ENCODE assay signal across 17 cellular contexts in the genomic region with DNA sequence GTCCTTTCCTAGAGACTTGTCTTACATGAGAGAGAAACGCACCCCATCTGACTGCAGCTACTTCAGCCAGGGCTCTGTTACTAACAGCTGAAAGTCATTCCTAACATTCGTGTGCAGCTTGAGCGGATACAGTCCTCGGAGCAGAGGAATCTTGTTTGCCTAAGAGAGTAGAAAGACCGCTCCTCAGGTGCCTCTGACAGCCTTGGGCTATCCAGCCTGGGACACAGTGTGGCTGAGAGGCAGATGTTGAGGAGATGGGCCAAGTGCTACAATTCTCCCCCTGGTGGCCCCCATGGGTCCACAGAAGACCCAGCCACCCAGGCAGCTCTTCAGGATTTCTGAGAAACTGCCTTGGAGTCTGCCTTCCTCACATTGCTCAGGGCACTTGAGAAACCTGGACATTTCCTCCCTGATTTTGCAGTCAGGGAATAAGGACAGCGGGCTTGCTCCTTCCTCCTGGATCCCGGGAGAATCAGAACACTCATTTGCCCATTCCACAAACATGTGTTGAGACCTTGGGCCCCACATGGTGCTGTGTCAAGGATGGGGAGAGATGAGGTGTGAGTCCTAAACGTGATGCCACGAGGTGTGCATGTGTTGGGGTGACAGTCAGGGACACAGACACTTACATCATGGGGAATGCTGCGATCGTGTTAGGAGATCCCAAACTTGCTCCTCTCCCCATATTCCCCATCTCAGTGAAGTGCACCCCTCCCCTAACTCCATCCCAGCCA. TPM values are rescaled to one million over a fixed set of nuclear protein-coding genes. Genes with fewer than 3 reads are reported as not detected.
DNase-seq lines count a peak whose midpoint lies in the region; ATAC-seq and TF ChIP-seq lines count a peak whose summit lies in the region.
"Had no signal": no experiment of that assay in that cellular context is flagged by ENCODE, and none has a peak within 500 bp of the region (broad histone marks: within the 10 kb centered on the region; RNA-seq: fewer than 3 reads in every experiment).

No MANE protein-coding gene starts in this region.

- in situ Hi-C loops in brain microvascular endothelial cell (cut with HindIII; ENCODE audit: low pct_ligation_motif_present, low sequenced_read_pairs), result no loop called here

- peak overlapping the region; percentile 76 to 89 (median 83) for H3K27ac Mint-ChIP-seq in nephron
- H3K27ac Mint-ChIP-seq: T-helper 2 cell treated with Interferon-gamma antibody and Interleukin-4, amounts not matched to agents 5 μg/mL and 100 μg/mL, for 36 hours had no signal

- H3K9me3 ChIP-seq in left ventricle myocardium inferior (replicated peaks) (no peaks in the 10 kb centered on the region), right atrium auricular region (no peaks in the 10 kb centered on the region)
- H3K9me3 ChIP-seq: ascending aorta, tibial artery had no signal

- no peak overlapping the region for H3K4me3 Mint-ChIP-seq in nephron
- H3K4me3 Mint-ChIP-seq: CD4-positive, alpha-beta memory T cell; T-helper 2 cell treated with Interferon-gamma antibody and Interleukin-4, amounts not matched to agents 5 μg/mL and 100 μg/mL, for 36 hours had no signal

- H3K4me1 ChIP-seq in left ventricle myocardium inferior (peaks cover 33% of the 10 kb centered on the region), right atrium auricular region (peaks cover 0 to 6% of the 10 kb centered on the region in 2 donors)

- no peaks in the 10 kb centered on the region for H3K27me3 ChIP-seq in left ventricle myocardium inferior (ENCODE audit: low read depth)
- H3K27me3 ChIP-seq in right atrium auricular region, result no peaks in the 10 kb centered on the region
- no peaks in the 10 kb centered on the region for H3K27me3 ChIP-seq in brain microvascular endothelial cell (replicated peaks)
- H3K27me3 ChIP-seq: ascending aorta, tibial artery had no signal

- peaks cover 71% of the 10 kb centered on the region for H3K4me1 Mint-ChIP-seq in nephron

- no peak for DNase-seq in left ventricle myocardium inferior
- no peak for DNase-seq in right atrium auricular region (ENCODE audit: low spot score)
- DNase-seq in brain microvascular endothelial cell, result no peak
- DNase-seq in OCI-M2 (lab: John Stamatoyannopoulos, UW; ENCODE audit: unreplicated experiment), result no peak
- no peak for DNase-seq in NCI-H226
- no peak for DNase-seq in activated T-cell treated with anti-CD3 and anti-CD28 coated beads, Interleukin-2, amount 50 U/mL, for 48 hours
- DNase-seq: activated CD4-positive, CD25-positive, alpha-beta regulatory T cell treated with anti-CD3 and anti-CD28 coated beads, Interleukin-2, amount 50 U/mL, for 72 hours; activated gamma-delta T cell treated with Interleukin-2 at 50 U/mL for 16 hours; CD4-positive, alpha-beta memory T cell; GM23248; stimulated activated CD4-positive, alpha-beta T cell treated with anti-CD3 and anti-CD28 coated beads, Interleukin-4, amount 100 ng/mL, for 24 hours; stimulated activated CD8-positive, alpha-beta memory T cell treated with anti-CD3 and anti-CD28 coated beads, Interleukin-4, amount 100 ng/mL, for 48 hours had no signal

- intact Hi-C loops in left ventricle myocardium inferior (cut with micrococcal nuclease), result no loop called here

- peaks cover 10% of the 10 kb centered on the region for H3K36me3 ChIP-seq in left ventricle myocardium inferior
- no peaks in the 10 kb centered on the region for H3K36me3 ChIP-seq in right atrium auricular region
- H3K36me3 ChIP-seq in brain microvascular endothelial cell (replicated peaks), result peaks cover 24% of the 10 kb centered on the region

- H3K27ac ChIP-seq in left ventricle myocardium inferior (replicated peaks) (peak overlapping the region; percentile 27), right atrium auricular region (no peak overlapping the region), brain microvascular endothelial cell (no peak overlapping the region)
- H3K27ac ChIP-seq: ascending aorta, GM23248, tibial artery had no signal

- H3K4me3 ChIP-seq in left ventricle myocardium inferior, result no peak overlapping the region
- no peak overlapping the region for H3K4me3 ChIP-seq in right atrium auricular region
- no peak overlapping the region for H3K4me3 ChIP-seq in brain microvascular endothelial cell (ENCODE audit: low read depth, low read length)
- H3K4me3 ChIP-seq: ascending aorta, GM23248, tibial artery had no signal

- peaks cover 31% of the 10 kb centered on the region for H3K36me3 Mint-ChIP-seq in nephron (ENCODE audit: low read depth)

- H3K27me3 Mint-ChIP-seq in nephron (ENCODE audit: low read depth), result peaks cover 8% of the 10 kb centered on the region
- H3K27me3 Mint-ChIP-seq: CD4-positive, alpha-beta memory T cell had no signal

- no peaks in the 10 kb centered on the region for H3K9me3 Mint-ChIP-seq in nephron
- H3K9me3 Mint-ChIP-seq: CD4-positive, alpha-beta memory T cell; T-helper 2 cell treated with Interferon-gamma antibody and Interleukin-4, amounts not matched to agents 5 μg/mL and 100 μg/mL, for 36 hours had no signal

- no peak for ATAC-seq in GM19351 (IDR thresholded peaks at IDR 0.05; ENCODE audit: unreplicated experiment)

- TF ChIP-seq CTCF in left ventricle myocardium inferior (IDR thresholded peaks at IDR 0.05; ENCODE audit: borderline replicate concordance) (no peak), right atrium auricular region (IDR thresholded peaks at IDR 0.05) (no peak), brain microvascular endothelial cell (IDR thresholded peaks at IDR 0.05; ENCODE audit: low read depth, low read length, missing control alignments) (peak; percentile 36), nephron (IDR thresholded peaks at IDR 0.05; ENCODE audit: unreplicated experiment in 3 of 3) (no peak)

RNA-seq across cellular contexts. Expression of a gene that starts 13.1 kb away (rescaled TPM):
- total RNA-seq in left ventricle myocardium inferior, result 2.3 TPM
- total RNA-seq in right atrium auricular region, result 1 to 10 TPM; 2.4 to 6.8 TPM
